Comparison of ENCODE assay signal across 29 cellular contexts in the genomic region with DNA sequence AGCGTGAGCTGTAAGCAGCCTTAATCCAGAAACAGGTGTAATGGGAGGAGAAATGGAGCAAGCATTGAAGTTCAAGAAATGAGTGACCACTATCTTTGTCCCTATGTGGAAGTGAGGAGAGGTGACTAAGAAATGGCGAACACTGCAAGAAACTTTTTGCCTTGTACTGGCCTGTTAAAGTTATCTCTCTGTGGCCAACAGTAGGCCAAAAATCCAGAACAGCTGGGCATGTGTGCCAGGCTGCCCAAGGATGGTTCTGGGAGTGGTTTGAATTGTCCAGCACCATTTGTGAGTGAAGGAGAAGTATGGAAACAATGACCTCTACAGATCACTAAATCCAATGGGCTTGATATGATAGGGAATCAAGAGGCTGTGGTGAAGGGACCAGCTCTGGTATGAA.
"Had no signal": no experiment of that assay in that cellular context is flagged by ENCODE, and none has a peak within 500 bp of the region (broad histone marks: within the 10 kb centered on the region; RNA-seq: fewer than 3 reads in every experiment).

No MANE protein-coding gene starts in this region.

- DNase-seq: activated CD4-positive, alpha-beta memory T cell treated with anti-CD3 and anti-CD28 coated beads for 36 hours; activated CD4-positive, alpha-beta T cell treated with anti-CD3 and anti-CD28 coated beads for 36 hours; activated CD4-positive, alpha-beta T cell treated with anti-CD3 and anti-CD28 coated beads, Interleukin-2, amount 10 ng/mL, durations not matched to agents 24 days and 14 days; activated CD4-positive, CD25-positive, alpha-beta regulatory T cell; activated CD4-positive, CD25-positive, alpha-beta regulatory T cell treated with anti-CD3 and anti-CD28 coated beads, Interleukin-2, amount 50 U/mL, for 72 hours; activated CD8-positive, alpha-beta memory T cell treated with anti-CD3 and anti-CD28 coated beads, Interleukin-2, amount 10 ng/mL, durations not matched to agents 7 days and 5 days; activated CD8-positive, alpha-beta memory T cell treated with anti-CD3 and anti-CD28 coated beads, Interleukin-2, amount 50 U/mL, for 4 hours; activated CD8-positive, alpha-beta T cell treated with anti-CD3 and anti-CD28 coated beads, Interleukin-2, amount 10 ng/mL, durations not matched to agents 7 days and 5 days; activated effector memory CD4-positive, alpha-beta T cell treated with anti-CD3 and anti-CD28 coated beads, Interleukin-2, amount 50 U/mL, for 16 hours; activated naive CD4-positive, alpha-beta T cell treated with anti-CD3 and anti-CD28 coated beads for 36 hours; activated naive CD8-positive, alpha-beta T cell treated with anti-CD3 and anti-CD28 coated beads for 36 hours; activated naive CD8-positive, alpha-beta T cell treated with anti-CD3 and anti-CD28 coated beads, Interleukin-2, amount 50 U/mL, for 24 hours; activated T-cell treated with anti-CD3 and anti-CD28 coated beads, Interleukin-2, amount 50 U/mL, for 1 hour; activated T-cell treated with anti-CD3 and anti-CD28 coated beads, Interleukin-2, amount 50 U/mL, for 48 hours; adrenal gland; amygdala; aorta; central memory CD4-positive, alpha-beta T cell; cerebellar nuclear complex; colonic mucosa; effector CD8-positive, alpha-beta T cell; foreskin fibroblast; T-helper 2 cell had no signal

- H3K27ac ChIP-seq: adrenal gland, cardiac muscle cell, colonic mucosa had no signal

- H3K4me1 ChIP-seq: breast epithelium, colonic mucosa had no signal

- H3K4me3 ChIP-seq: adrenal gland, breast epithelium, cardiac muscle cell, colonic mucosa had no signal

- H3K36me3 ChIP-seq: adrenal gland, breast epithelium, cardiac muscle cell, colonic mucosa had no signal

- H3K9me3 ChIP-seq: adrenal gland, breast epithelium, colonic mucosa had no signal

- H3K27me3 ChIP-seq: adrenal gland, breast epithelium, cardiac muscle cell, colonic mucosa had no signal

- ATAC-seq: activated CD4-positive, alpha-beta T cell treated with anti-CD3 and anti-CD28 coated beads for 36 hours; activated CD8-positive, alpha-beta memory T cell treated with anti-CD3 and anti-CD28 coated beads, Interleukin-2, amount 10 ng/mL, durations not matched to agents 7 days and 5 days; activated CD8-positive, alpha-beta T cell treated with anti-CD3 and anti-CD28 coated beads, Interleukin-2, amount 10 ng/mL, durations not matched to agents 7 days and 5 days; activated naive CD8-positive, alpha-beta T cell treated with anti-CD3 and anti-CD28 coated beads, Interleukin-2, amount 50 U/mL, for 24 hours; esophagus mucosa had no signal

- FAIRE-seq: endometrium, endothelial cell of umbilical vein, frontal cortex had no signal
